Comparison of ENCODE assay signal across 20 cellular contexts in the genomic region with DNA sequence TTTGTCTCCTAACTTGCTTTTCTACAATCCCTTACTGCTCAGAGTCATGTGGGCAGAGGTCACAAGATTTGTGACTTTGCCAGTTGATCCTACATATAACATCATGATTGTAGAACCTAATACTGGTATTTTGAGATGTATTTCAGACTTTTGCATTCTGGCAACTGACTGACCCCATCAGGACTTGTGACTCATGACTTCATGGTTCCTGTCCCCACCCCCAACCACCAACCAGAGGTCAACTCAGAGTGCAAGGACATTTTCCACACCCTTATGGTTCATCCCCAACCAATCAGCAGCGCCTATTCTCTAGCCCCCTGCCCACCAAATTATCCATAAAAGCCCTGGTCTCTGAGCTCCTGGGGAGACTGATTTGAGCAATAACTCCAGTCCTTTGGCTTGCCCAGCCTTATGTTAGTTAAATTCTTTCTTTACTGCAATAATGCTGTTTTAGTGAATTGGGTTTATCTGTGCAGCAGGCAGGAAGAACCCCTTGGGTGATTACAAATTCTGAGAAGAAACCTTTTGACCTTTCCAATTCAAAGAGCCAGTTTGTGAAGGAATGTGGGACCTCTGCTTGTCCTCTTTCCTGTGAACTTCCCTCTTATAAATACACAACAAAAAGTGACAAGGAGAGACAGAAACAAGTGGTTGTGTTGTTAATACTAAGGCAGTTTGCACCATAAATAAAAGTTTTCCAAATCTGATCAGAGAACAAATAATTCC.
DNase-seq lines count a peak whose midpoint lies in the region; ATAC-seq, FAIRE-seq and TF ChIP-seq lines count a peak whose summit lies in the region.
"Had no signal": no experiment of that assay in that cellular context is flagged by ENCODE, and none has a peak within 500 bp of the region (broad histone marks: within the 10 kb centered on the region; RNA-seq: fewer than 3 reads in every experiment).

No MANE protein-coding gene starts in this region.

- no peaks in the 10 kb centered on the region for H3K79me2 ChIP-seq in HepG2 (ENCODE audit: insufficient read depth, low read length)

- TF ChIP-seq RAD21 in liver (IDR thresholded peaks at IDR 0.05) (no peak), HepG2 (CRISPR knock-in tag; IDR thresholded peaks at IDR 0.05) (no peak)

- in situ Hi-C loops in HepG2 (cut with HindIII; ENCODE audit: extremely low pct_ligation_motif_present, low pct_unique_long_range_greater_than_20kb) = no loop called here

- H3K27me3 ChIP-seq in liver (ENCODE audit: control insufficient read depth in 4 of 4, insufficient read depth in 4 of 4, low read length in 3 of 4) (no peaks in the 10 kb centered on the region), HepG2 (ENCODE audit: control insufficient read depth in 1 of 2, insufficient read depth in 2 of 2, low read length in 2 of 2) (peaks cover 0 to 9% of the 10 kb centered on the region in 2 experiments; a peak in 1 of 5 replicates), adipocyte (replicated peaks; ENCODE audit: control insufficient read depth, insufficient read depth, low read length) (no peaks in the 10 kb centered on the region)
- H3K27me3 ChIP-seq in CD4-positive, alpha-beta memory T cell (ENCODE audit: insufficient read depth, low read length) = no peaks in the 10 kb centered on the region
- H3K27me3 ChIP-seq: BE2C had no signal

- no peak for FAIRE-seq in HepG2 (lab: Jason Lieb, UNC)

- no peak for TF ChIP-seq POLR2A in HepG2 (IDR thresholded peaks at IDR 0.05; ENCODE audit: insufficient read depth in 1 of 2, low read depth in 2 of 2, low read length in 2 of 2)

- intact Hi-C loops in HepG2 (cut with micrococcal nuclease; ENCODE audit: unreplicated experiment) = no loop called here
- intact Hi-C loops in CD4-positive, alpha-beta memory T cell (cut with micrococcal nuclease) = no loop called here

- TF ChIP-seq EP300 in HepG2 (IDR thresholded peaks at IDR 0.05; ENCODE audit: low read depth in 2 of 2, low read length in 2 of 2) = no peak
- TF ChIP-seq EP300 in HepG2 (CRISPR knock-in tag; IDR thresholded peaks at IDR 0.05; ENCODE audit: borderline replicate concordance) = no peak

- H3K4me2 ChIP-seq in HepG2 (ENCODE audit: low read depth, low read length) = no peak overlapping the region

- no peak overlapping the region for H3K27ac ChIP-seq in liver (ENCODE audit: low read depth in 1 of 2, low read length in 2 of 2)
- no peak overlapping the region for H3K27ac ChIP-seq in HepG2 (ENCODE audit: extremely low read length, insufficient read depth, low read length)
- H3K27ac ChIP-seq in substantia nigra (ENCODE audit: low read depth, low read length, poor library complexity, severe bottlenecking) = no peak overlapping the region
- H3K27ac ChIP-seq in CD4-positive, alpha-beta memory T cell (ENCODE audit: low read depth, low read length) = no peak overlapping the region
- H3K27ac ChIP-seq: RWPE1 had no signal

- H3K4me3 Mint-ChIP-seq in type B pancreatic cell = no peak overlapping the region
- no peak overlapping the region for H3K4me3 Mint-ChIP-seq in CD4-positive, alpha-beta memory T cell
- H3K4me3 Mint-ChIP-seq: CD4-positive, CD25-positive, alpha-beta regulatory T cell had no signal

- no peaks in the 10 kb centered on the region for H3K36me3 Mint-ChIP-seq in type B pancreatic cell
- H3K36me3 Mint-ChIP-seq in CD4-positive, alpha-beta memory T cell = no peaks in the 10 kb centered on the region
- H3K36me3 Mint-ChIP-seq: CD4-positive, CD25-positive, alpha-beta regulatory T cell had no signal

- no peak overlapping the region for H3K4me3 ChIP-seq in liver (ENCODE audit: low read depth in 1 of 3, low read length in 3 of 3)
- H3K4me3 ChIP-seq in HepG2 (replicated peaks in 1 of 3; ENCODE audit: insufficient read depth in 1 of 3, low read depth in 2 of 3, low read length in 3 of 3) = no peak overlapping the region
- no peak overlapping the region for H3K4me3 ChIP-seq in adipocyte (ENCODE audit: low read length)
- H3K4me3 ChIP-seq in foreskin fibroblast (ENCODE audit: low read depth in 1 of 2, low read length in 2 of 2) = no peak overlapping the region
- no peak overlapping the region for H3K4me3 ChIP-seq in CD4-positive, alpha-beta memory T cell (ENCODE audit: low read length in 2 of 2)

- H3K9me3 Mint-ChIP-seq in type B pancreatic cell = peaks cover 5% of the 10 kb centered on the region
- H3K9me3 Mint-ChIP-seq in CD4-positive, alpha-beta memory T cell = peaks cover 0 to 5% (median 0%) of the 10 kb centered on the region in 8 donors

- WGBS in liver = 80% methylated on average over 1 of the region's 1 CpG
- 0% methylated on average over 1 of the region's 1 CpG for WGBS in HepG2 (ENCODE audit: low lambda C conversion rate)

- BruUV-seq in HepG2 (replicated peaks; lab: Mats Ljungman, UMichigan) = no TSS peak

- H3K9me3 ChIP-seq in liver (ENCODE audit: control insufficient read depth in 4 of 4, low read length in 3 of 4) (no peaks in the 10 kb centered on the region), HepG2 (ENCODE audit: low read length) (no peaks in the 10 kb centered on the region), adipocyte (ENCODE audit: control insufficient read depth, low read length) (no peaks in the 10 kb centered on the region)
- no peaks in the 10 kb centered on the region for H3K9me3 ChIP-seq in CD4-positive, alpha-beta memory T cell (ENCODE audit: control insufficient read depth in 1 of 2, low read length in 2 of 2)
- H3K9me3 ChIP-seq: BE2C had no signal

- no peaks in the 10 kb centered on the region for H4K20me1 ChIP-seq in HepG2 (ENCODE audit: insufficient read depth, low read length)

- TF ChIP-seq CTCF in liver (IDR thresholded peaks at IDR 0.05; ENCODE audit: low read depth, low read length, missing input control) (no peak), HepG2 (CRISPR knock-in tag; IDR thresholded peaks at IDR 0.05) (no peak), foreskin fibroblast (IDR thresholded peaks at IDR 0.05; ENCODE audit: low read depth, low read length) (no peak), type B pancreatic cell (conservative IDR thresholded peaks at IDR 0.05) (no peak)

- H3K27me3 Mint-ChIP-seq in type B pancreatic cell = no peaks in the 10 kb centered on the region
- H3K27me3 Mint-ChIP-seq in CD4-positive, alpha-beta memory T cell = peaks cover 5 to 13% of the 10 kb centered on the region in 2 donors

- no peak for ATAC-seq in HepG2
- ATAC-seq: PC-3 had no signal

- peaks cover 6% of the 10 kb centered on the region for H3K4me1 Mint-ChIP-seq in type B pancreatic cell (ENCODE audit: unreplicated experiment)
- H3K4me1 Mint-ChIP-seq in CD4-positive, alpha-beta memory T cell = peaks cover 0 to 2% (median 0%) of the 10 kb centered on the region in 4 donors
- H3K4me1 Mint-ChIP-seq: CD4-positive, CD25-positive, alpha-beta regulatory T cell had no signal

- H3K36me3 ChIP-seq in liver (ENCODE audit: control insufficient read depth in 4 of 4, insufficient read depth in 3 of 4, low read depth in 1 of 4, low read length in 3 of 4) (no peaks in the 10 kb centered on the region), HepG2 (replicated peaks in 1 of 2; ENCODE audit: control insufficient read depth in 1 of 2, insufficient read depth in 2 of 2, low read length in 2 of 2) (no peaks in the 10 kb centered on the region), adipocyte (ENCODE audit: control insufficient read depth, insufficient read depth, low read length, severe bottlenecking) (no peaks in the 10 kb centered on the region)
- no peaks in the 10 kb centered on the region for H3K36me3 ChIP-seq in CD4-positive, alpha-beta memory T cell (ENCODE audit: insufficient read depth, low read length)
- H3K36me3 ChIP-seq: BE2C had no signal

- no peak overlapping the region for H2AFZ ChIP-seq in HepG2 (ENCODE audit: low read length)

- DNase-seq in HepG2 (ENCODE audit: low spot score) (no peak), adipocyte (ENCODE audit: low read depth) (no peak), foreskin fibroblast (peak; percentile 32 to 54), substantia nigra (lab: John Stamatoyannopoulos, UW) (no peak), type B pancreatic cell (ENCODE audit: extremely low spot score, unreplicated experiment) (no peak), NCI-H748 (lab: John Stamatoyannopoulos, UW; ENCODE audit: unreplicated experiment) (no peak)
- DNase-seq in CD4-positive, alpha-beta memory T cell = no peak
- DNase-seq: 8988T; BE2C; CD4-positive, CD25-positive, alpha-beta regulatory T cell; DMS153; EL; GOT3; NCI-H1105; NCI-H2227 treated with DMSO at 0.1 percent for 48 hours; NCI-H510A treated with DMSO at 0.1 percent for 48 hours; NCI-H82; PC-3 had no signal

- H3K9ac ChIP-seq in liver (ENCODE audit: low read depth in 1 of 2, low read length in 2 of 2) = no peak overlapping the region
- H3K9ac ChIP-seq in HepG2 (ENCODE audit: insufficient read depth, low read depth, low read length) = no peak overlapping the region
- H3K9ac ChIP-seq in adipocyte (ENCODE audit: low read length) = peak overlapping the region; percentile 6

- POLR2A ChIA-PET in HepG2 (lab: Yijun Ruan, JAX) = no interaction called here
- POLR2A ChIA-PET in CD4-positive, alpha-beta memory T cell (lab: Charles Lee; ENCODE audit: partially characterized antibody) = no interaction called here

- no peaks in the 10 kb centered on the region for H3K4me1 ChIP-seq in liver (ENCODE audit: control insufficient read depth in 4 of 4, insufficient read depth in 4 of 4, low read length in 3 of 4)
- no peaks in the 10 kb centered on the region for H3K4me1 ChIP-seq in HepG2 (ENCODE audit: insufficient read depth, low read length)
- H3K4me1 ChIP-seq in adipocyte (ENCODE audit: control insufficient read depth, insufficient read depth, low read length) = peaks cover 19% of the 10 kb centered on the region
- H3K4me1 ChIP-seq in CD4-positive, alpha-beta memory T cell (ENCODE audit: insufficient read depth, low read length) = no peaks in the 10 kb centered on the region

- no peak overlapping the region for H3K27ac Mint-ChIP-seq in type B pancreatic cell
- no peak overlapping the region for H3K27ac Mint-ChIP-seq in CD4-positive, alpha-beta memory T cell
- H3K27ac Mint-ChIP-seq: CD4-positive, CD25-positive, alpha-beta regulatory T cell had no signal

- CTCF ChIA-PET in HepG2 (lab: Yijun Ruan, JAX; ENCODE audit: low intra/inter-chr PET ratio, low total read pairs) = no interaction called here
- CTCF ChIA-PET in CD4-positive, alpha-beta memory T cell (lab: Charles Lee; ENCODE audit: partially characterized antibody) = no interaction called here

TF ChIP-seq in liver, 16 proteins besides CTCF, POLR2A, EP300 and RAD21:
- TF ChIP-seq HNF4A (conservative IDR thresholded peaks at IDR 0.05) (no peak), NR2F2 (IDR thresholded peaks at IDR 0.05) (peak; percentile 86)

TF ChIP-seq in HepG2, 621 proteins besides CTCF, POLR2A, EP300 and RAD21 (continues in another document):
- no peak for TF ChIP-seq ATF7 (IDR thresholded peaks at IDR 0.05)
- TF ChIP-seq ATF7 (CRISPR knock-in tag; IDR thresholded peaks at IDR 0.05) = no peak

Comparison
In these comparisons a context has a peak if more than half of its experiments do, and no peak if none do; other contexts are left out.
1. DNase-seq: peak in foreskin fibroblast (2 of 2); none in HepG2 (single experiment), adipocyte (single experiment), substantia nigra (0 of 49), type B pancreatic cell (single experiment), NCI-H748 (single experiment) and CD4-positive, alpha-beta memory T cell (0 of 5).